In genomic region chr2:114201781-114202180, GRCh38 we compare ENCODE assay signal across 17 cellular contexts.
DNase-seq lines count a peak whose midpoint lies in the region; ATAC-seq and TF ChIP-seq lines count a peak whose summit lies in the region.
"Had no signal": no experiment of that assay in that cellular context is flagged by ENCODE, and none has a peak within 500 bp of the region (broad histone marks: within the 10 kb centered on the region; RNA-seq: fewer than 3 reads in every experiment).

No MANE protein-coding gene starts in this region.

- no peak overlapping the region for H3K27ac ChIP-seq in mammary epithelial cell (ENCODE audit: insufficient read depth, low read depth, low read length)
- H3K27ac ChIP-seq in WERI-Rb-1 = no peak overlapping the region
- H3K27ac ChIP-seq: ovary, testis had no signal

- no peak overlapping the region for H3K27ac Mint-ChIP-seq in MCF 10A (ENCODE audit: low read depth, unreplicated experiment)
- no peak overlapping the region for H3K27ac Mint-ChIP-seq in osteocyte (ENCODE audit: unreplicated experiment)
- H3K27ac Mint-ChIP-seq: activated naive CD8-positive, alpha-beta T cell treated with anti-CD3 and anti-CD28 coated beads, Interleukin-2, amount 10 ng/mL, durations not matched to agents 7 days and 5 days had no signal

- dilution Hi-C loops in mammary epithelial cell (cut with HindIII; ENCODE audit: low sequenced_read_pairs) = no loop called here

- H2AFZ ChIP-seq in mammary epithelial cell (ENCODE audit: low read depth, low read length) = no peak overlapping the region

- H3K27me3 ChIP-seq in mammary epithelial cell (ENCODE audit: insufficient read depth, low read length) (no peaks in the 10 kb centered on the region), WERI-Rb-1 (ENCODE audit: insufficient read depth, low read depth, severe bottlenecking) (no peaks in the 10 kb centered on the region)
- H3K27me3 ChIP-seq: ovary, testis had no signal

- DNase-seq in MCF 10A (ENCODE audit: unreplicated experiment) = peak; percentile 2
- no peak for DNase-seq in mammary epithelial cell
- DNase-seq in LNCaP clone FGC (ENCODE audit: low read depth) = no peak
- DNase-seq in WERI-Rb-1 = peak; percentile 19
- DNase-seq in osteocyte (ENCODE audit: extremely low spot score, unreplicated experiment) = no peak
- DNase-seq in foreskin melanocyte = no peak
- DNase-seq in stimulated activated CD4-positive, alpha-beta T cell treated with anti-CD3 and anti-CD28 coated beads, Interleukin-4, amount 100 ng/mL, for 1 hour = no peak
- DNase-seq: activated CD4-positive, alpha-beta T cell treated with anti-CD3 and anti-CD28 coated beads for 1 hour; activated naive CD8-positive, alpha-beta T cell treated with anti-CD3 and anti-CD28 coated beads, Interleukin-2, amount 10 ng/mL, durations not matched to agents 7 days and 5 days; HCEC 1CT; NCI-H1092 treated with DMSO at 0.1 percent for 48 hours; NCI-H526 treated with DMSO at 0.1 percent for 48 hours; ovary; right cardiac atrium; testis had no signal

- H3K9me3 Mint-ChIP-seq in MCF 10A (ENCODE audit: unreplicated experiment) (no peaks in the 10 kb centered on the region), osteocyte (ENCODE audit: unreplicated experiment) (no peaks in the 10 kb centered on the region)
- H3K9me3 Mint-ChIP-seq: activated naive CD8-positive, alpha-beta T cell treated with anti-CD3 and anti-CD28 coated beads, Interleukin-2, amount 10 ng/mL, durations not matched to agents 7 days and 5 days had no signal

- BruUV-seq in MCF 10A (replicated peaks; lab: Mats Ljungman, UMichigan) (no TSS peak), mammary epithelial cell (replicated peaks; lab: Mats Ljungman, UMichigan) (no TSS peak)

- in situ Hi-C loops in mammary epithelial cell (cut with MboI; ENCODE audit: low sequenced_read_pairs in 2 of 2) = no loop called here

- WGBS in mammary epithelial cell (ENCODE audit: low coverage, missing lambda C conversion rate) = 64% methylated on average over 3 of the region's 3 CpGs

- H3K36me3 ChIP-seq in mammary epithelial cell (ENCODE audit: insufficient read depth, low read length) (no peaks in the 10 kb centered on the region), WERI-Rb-1 (no peaks in the 10 kb centered on the region)
- H3K36me3 ChIP-seq: ovary had no signal

- H3K79me2 ChIP-seq in mammary epithelial cell (ENCODE audit: insufficient read depth, low read length) = no peaks in the 10 kb centered on the region

- intact Hi-C loops in MCF 10A (cut with micrococcal nuclease) (loop anchor here (5.0 kb wide), 1 partner anchor 224 kb away; no protein-coding TSS in a partner anchor), mammary epithelial cell (cut with micrococcal nuclease) (loop anchor here (1.0 kb wide), 1 partner anchor 224 kb away; no protein-coding TSS in a partner anchor)

- H3K9ac ChIP-seq in mammary epithelial cell (ENCODE audit: insufficient read depth, low read length) = no peak overlapping the region

- no peak overlapping the region for H3K4me2 ChIP-seq in mammary epithelial cell (ENCODE audit: insufficient read depth, low read depth, low read length)

- H3K4me1 ChIP-seq in mammary epithelial cell (ENCODE audit: insufficient read depth, low read length) = no peaks in the 10 kb centered on the region
- H3K4me1 ChIP-seq: testis had no signal

- no peaks in the 10 kb centered on the region for H4K20me1 ChIP-seq in mammary epithelial cell (ENCODE audit: insufficient read depth, low read length)

- H3K36me3 Mint-ChIP-seq in MCF 10A (ENCODE audit: insufficient read depth, unreplicated experiment) (peaks cover 6% of the 10 kb centered on the region), osteocyte (ENCODE audit: unreplicated experiment) (no peaks in the 10 kb centered on the region)
- H3K36me3 Mint-ChIP-seq: activated naive CD8-positive, alpha-beta T cell treated with anti-CD3 and anti-CD28 coated beads, Interleukin-2, amount 10 ng/mL, durations not matched to agents 7 days and 5 days had no signal

- H3K9me3 ChIP-seq in mammary epithelial cell (replicated peaks; ENCODE audit: insufficient read depth, low read length) = no peaks in the 10 kb centered on the region
- no peaks in the 10 kb centered on the region for H3K9me3 ChIP-seq in WERI-Rb-1 (ENCODE audit: severe bottlenecking)
- H3K9me3 ChIP-seq: ovary, testis had no signal

- CTCF ChIA-PET in MCF 10A (lab: Yijun Ruan, JAX) = interaction anchor here (0.6 to 1.5 kb wide), 7 partner anchors 11 to 453 kb away, joined by 3 to 4 read pairs (median 3); no protein-coding TSS in a partner anchor
- CTCF ChIA-PET in mammary epithelial cell (lab: Charles Lee; ENCODE audit: low non-redundant PET) = no interaction called here

- H3K4me1 Mint-ChIP-seq in MCF 10A (ENCODE audit: insufficient read depth, unreplicated experiment) = no peaks in the 10 kb centered on the region
- H3K4me1 Mint-ChIP-seq in osteocyte (ENCODE audit: unreplicated experiment) = no peaks in the 10 kb centered on the region
- H3K4me1 Mint-ChIP-seq: activated naive CD8-positive, alpha-beta T cell treated with anti-CD3 and anti-CD28 coated beads, Interleukin-2, amount 10 ng/mL, durations not matched to agents 7 days and 5 days had no signal

- H3K4me3 Mint-ChIP-seq in MCF 10A (ENCODE audit: unreplicated experiment) = no peak overlapping the region
- no peak overlapping the region for H3K4me3 Mint-ChIP-seq in osteocyte (ENCODE audit: unreplicated experiment)
- H3K4me3 Mint-ChIP-seq: activated naive CD8-positive, alpha-beta T cell treated with anti-CD3 and anti-CD28 coated beads, Interleukin-2, amount 10 ng/mL, durations not matched to agents 7 days and 5 days had no signal

- H3K4me3 ChIP-seq in mammary epithelial cell (replicated peaks in 1 of 3; ENCODE audit: insufficient read depth in 1 of 3, low read depth in 2 of 3, low read length in 3 of 3) = no peak overlapping the region
- no peak overlapping the region for H3K4me3 ChIP-seq in LNCaP clone FGC (ENCODE audit: low read depth, low read length)
- H3K4me3 ChIP-seq in WERI-Rb-1 (ENCODE audit: low read depth, low read length) = no peak overlapping the region
- H3K4me3 ChIP-seq: ovary, testis had no signal

- ATAC-seq in HG03175 (IDR thresholded peaks at IDR 0.05; ENCODE audit: unreplicated experiment) = no peak
- ATAC-seq: Panc1, right cardiac atrium had no signal

- H3K27me3 Mint-ChIP-seq in MCF 10A (ENCODE audit: insufficient read depth, unreplicated experiment) = peaks cover 8% of the 10 kb centered on the region
- H3K27me3 Mint-ChIP-seq in osteocyte (ENCODE audit: unreplicated experiment) = no peaks in the 10 kb centered on the region

- POLR2A ChIA-PET in MCF 10A (lab: Yijun Ruan, JAX) = interaction anchor here (1.5 kb wide), 1 partner anchor 10 kb away, joined by 3 read pairs; no protein-coding TSS in a partner anchor

- TF ChIP-seq CTCF in MCF 10A (IDR thresholded peaks at IDR 0.05; ENCODE audit: unreplicated experiment) (no peak), mammary epithelial cell (conservative IDR thresholded peaks at IDR 0.05 in 1 of 2, IDR thresholded peaks at IDR 0.05 in 1 of 2; ENCODE audit: extremely low read depth in 1 of 2, insufficient read depth in 1 of 2, low read depth in 1 of 2, low read length in 2 of 2) (peak in 1 of 2 donors; percentile 23), LNCaP clone FGC (IDR thresholded peaks at IDR 0.05; ENCODE audit: control insufficient read depth, extremely low read depth, insufficient read depth) (peak; percentile 38), WERI-Rb-1 (IDR thresholded peaks at IDR 0.05; ENCODE audit: low read depth, low read length) (peak; percentile 41; the same call in 1 of the 2 replicates), osteocyte (IDR thresholded peaks at IDR 0.05) (peak; percentile 11)

Comparison
In these comparisons a context has a peak if more than half of its experiments do, and no peak if none do; other contexts are left out.
1. DNase-seq: peak in MCF 10A (single experiment) and WERI-Rb-1 (single experiment); none in mammary epithelial cell (single experiment), LNCaP clone FGC (single experiment), osteocyte (single experiment), foreskin melanocyte (single experiment) and stimulated activated CD4-positive, alpha-beta T cell treated with anti-CD3 and anti-CD28 coated beads, Interleukin-4, amount 100 ng/mL, for 1 hour (single experiment).